ENCODE assay signal across 24 cellular contexts in genomic region chr10:110900983-110901382, GRCh38. TPM values are rescaled to one million over a fixed set of nuclear protein-coding genes. Genes with fewer than 3 reads are reported as not detected.
DNase-seq lines count a peak whose midpoint lies in the region; ATAC-seq, FAIRE-seq and TF ChIP-seq lines count a peak whose summit lies in the region.
"Had no signal": no experiment of that assay in that cellular context is flagged by ENCODE, and none has a peak within 500 bp of the region (broad histone marks: within the 10 kb centered on the region; RNA-seq: fewer than 3 reads in every experiment).

No MANE protein-coding gene starts in this region.

- FAIRE-seq in HepG2 (lab: Jason Lieb, UNC): no peak
- FAIRE-seq: GM19239, H1 had no signal

- H3K4me2 ChIP-seq in HepG2 (ENCODE audit: low read depth, low read length): no peak overlapping the region
- H3K4me2 ChIP-seq in IMR-90 (ENCODE audit: low read depth, low read length): no peak overlapping the region

- CTCF ChIA-PET in HepG2 (lab: Yijun Ruan, JAX; ENCODE audit: low intra/inter-chr PET ratio, low total read pairs): no interaction called here
- CTCF ChIA-PET in IMR-90 (lab: Yijun Ruan, JAX): interaction anchor here (1.6 kb wide), 1 partner anchor 10 kb away, joined by 4 read pairs; no protein-coding TSS in a partner anchor

- TF ChIP-seq EP300 in HepG2 (IDR thresholded peaks at IDR 0.05; ENCODE audit: low read depth in 2 of 2, low read length in 2 of 2): no peak
- no peak for TF ChIP-seq EP300 in HepG2 (CRISPR knock-in tag; IDR thresholded peaks at IDR 0.05; ENCODE audit: borderline replicate concordance)

- no peak overlapping the region for H3K23ac ChIP-seq in IMR-90 (ENCODE audit: low read depth, low read length)

- no peak overlapping the region for H2AK9ac ChIP-seq in IMR-90 (replicated peaks; ENCODE audit: low read depth, low read length, poor library complexity)

- WGBS in HepG2 (ENCODE audit: low lambda C conversion rate): 100% methylated on average over 2 of the region's 2 CpGs
- 100% methylated on average over 1 of the region's 2 CpGs for WGBS in right lobe of liver (ENCODE audit: insufficient coverage, low coverage, low lambda C conversion rate, missing lambda C conversion rate)
- WGBS in IMR-90 (ENCODE audit: extremely low coverage in 2 of 2, insufficient read length in 1 of 2), 2 experiments: no CpG with 5 or more reads among the region's 2 CpGs
- WGBS in body of pancreas, 2 donors: 31 to 39% methylated on average over 2 of the region's 2 CpGs

- POLR2A ChIA-PET in HepG2 (lab: Yijun Ruan, JAX): interaction anchor here (3.1 kb wide), 1 partner anchor 18 kb away, joined by 24 read pairs; the partner anchor contains the start of genes BBIP1 and SHOC2
- POLR2A ChIA-PET in IMR-90 (lab: Charles Lee; ENCODE audit: unreplicated experiment): no interaction called here

- peaks cover 12% of the 10 kb centered on the region for H3K4me1 ChIP-seq in HepG2 (ENCODE audit: insufficient read depth, low read length)
- peaks cover 0 to 8% (median 2%) of the 10 kb centered on the region in 4 donors for H3K4me1 ChIP-seq in right lobe of liver
- peaks cover 9% of the 10 kb centered on the region for H3K4me1 ChIP-seq in IMR-90 (ENCODE audit: control insufficient read depth, insufficient read depth, low read length)
- peaks cover 43% of the 10 kb centered on the region for H3K4me1 ChIP-seq in body of pancreas
- peaks cover 6% of the 10 kb centered on the region; the same call in 1 of the 2 replicates for H3K4me1 ChIP-seq in BE2C

- peak overlapping the region; percentile 18; the same call in 1 of the 2 replicates for H2BK20ac ChIP-seq in IMR-90 (ENCODE audit: low read depth, low read length)

- H3K18ac ChIP-seq in IMR-90 (ENCODE audit: low read depth, low read length): no peak overlapping the region

- H3K27me3 ChIP-seq in HepG2 (ENCODE audit: control insufficient read depth in 1 of 2, insufficient read depth in 2 of 2, low read length in 2 of 2): no peaks in the 10 kb centered on the region
- H3K27me3 ChIP-seq in right lobe of liver: no peaks in the 10 kb centered on the region
- no peaks in the 10 kb centered on the region for H3K27me3 ChIP-seq in IMR-90 (ENCODE audit: control insufficient read depth, insufficient read depth, low read length)
- H3K27me3 ChIP-seq in body of pancreas: no peaks in the 10 kb centered on the region
- H3K27me3 ChIP-seq in H7 (ENCODE audit: control insufficient read depth, insufficient read depth, low read length): no peaks in the 10 kb centered on the region
- no peaks in the 10 kb centered on the region for H3K27me3 ChIP-seq in BE2C
- H3K27me3 ChIP-seq: MG63 had no signal

- no peak overlapping the region for H2BK15ac ChIP-seq in IMR-90 (ENCODE audit: low read depth, low read length)

- ATAC-seq in HepG2: no peak
- no peak for ATAC-seq in right lobe of liver
- no peak for ATAC-seq in IMR-90 (ENCODE audit: low read depth)
- ATAC-seq in body of pancreas: peak; percentile 21
- ATAC-seq in HG03135 (IDR thresholded peaks at IDR 0.05; ENCODE audit: unreplicated experiment): no peak
- ATAC-seq: Panc1, Right ventricle myocardium inferior had no signal

- H3K56ac ChIP-seq in IMR-90 (ENCODE audit: extremely low read depth, insufficient read depth, low read length): no peak overlapping the region

- peaks cover 13 to 15% of the 10 kb centered on the region in 2 experiments; a peak in 3 of 4 replicates for H3K79me1 ChIP-seq in IMR-90 (ENCODE audit: low read depth in 1 of 2, low read length in 2 of 2)

- no peaks in the 10 kb centered on the region for H3K79me2 ChIP-seq in HepG2 (ENCODE audit: insufficient read depth, low read length)

- no peaks in the 10 kb centered on the region; the same call in 1 of the 2 replicates for H4K20me1 ChIP-seq in HepG2 (ENCODE audit: insufficient read depth, low read length)
- H4K20me1 ChIP-seq in IMR-90 (ENCODE audit: insufficient read depth, low read length): no peaks in the 10 kb centered on the region

- BruUV-seq in HepG2 (replicated peaks; lab: Mats Ljungman, UMichigan): no TSS peak
- BruUV-seq in IMR-90 (replicated peaks; lab: Mats Ljungman, UMichigan): no TSS peak

- H2AK5ac ChIP-seq in IMR-90 (ENCODE audit: low read depth, low read length): no peak overlapping the region

- H3K36me3 ChIP-seq in HepG2 (replicated peaks in 1 of 2; ENCODE audit: control insufficient read depth in 1 of 2, insufficient read depth in 2 of 2, low read length in 2 of 2): peaks cover 2 to 8% of the 10 kb centered on the region in 2 experiments
- H3K36me3 ChIP-seq in right lobe of liver: peaks cover 0 to 21% (median 0%) of the 10 kb centered on the region in 4 donors
- H3K36me3 ChIP-seq in IMR-90 (ENCODE audit: control insufficient read depth, insufficient read depth, low read length): peaks cover 13% of the 10 kb centered on the region
- H3K36me3 ChIP-seq in body of pancreas (replicated peaks in 1 of 2; ENCODE audit: insufficient read depth in 1 of 2, low read depth in 2 of 2): peaks cover 17 to 24% of the 10 kb centered on the region in 2 donors
- H3K36me3 ChIP-seq in H7 (replicated peaks; ENCODE audit: control insufficient read depth, insufficient read depth, low read length): no peaks in the 10 kb centered on the region; the same call in 1 of the 2 replicates
- H3K36me3 ChIP-seq in BE2C: peaks cover 9% of the 10 kb centered on the region

- H3K9ac ChIP-seq in HepG2 (ENCODE audit: insufficient read depth, low read depth, low read length) (no peak overlapping the region), IMR-90 (ENCODE audit: low read depth, low read length) (no peak overlapping the region)

- TF ChIP-seq POLR2A in HepG2 (IDR thresholded peaks at IDR 0.05; ENCODE audit: insufficient read depth in 1 of 2, low read depth in 2 of 2, low read length in 2 of 2): no peak
- TF ChIP-seq POLR2A in right lobe of liver (IDR thresholded peaks at IDR 0.05): no peak
- TF ChIP-seq POLR2A in IMR-90 (IDR thresholded peaks at IDR 0.05; ENCODE audit: low read depth, low read length): no peak
- TF ChIP-seq POLR2A in body of pancreas (IDR thresholded peaks at IDR 0.05): no peak

- H3K4me3 ChIP-seq in HepG2 (replicated peaks in 1 of 3; ENCODE audit: insufficient read depth in 1 of 3, low read depth in 2 of 3, low read length in 3 of 3): no peak overlapping the region
- H3K4me3 ChIP-seq in right lobe of liver: no peak overlapping the region
- no peak overlapping the region for H3K4me3 ChIP-seq in IMR-90 (ENCODE audit: insufficient read depth, low read depth, low read length)
- H3K4me3 ChIP-seq in body of pancreas: no peak overlapping the region
- no peak overlapping the region for H3K4me3 ChIP-seq in H7 (ENCODE audit: insufficient read depth, low read depth, low read length)
- no peak overlapping the region for H3K4me3 ChIP-seq in BE2C (ENCODE audit: low read depth, low read length)
- H3K4me3 ChIP-seq: MG63 had no signal

- TF ChIP-seq RAD21 in HepG2 (CRISPR knock-in tag; IDR thresholded peaks at IDR 0.05) (no peak), IMR-90 (IDR thresholded peaks at IDR 0.05; ENCODE audit: low read length) (no peak)

- DNase-seq in HepG2 (ENCODE audit: low spot score) (no peak), right lobe of liver (no peak), IMR-90 (no peak), body of pancreas (peak in 1 of 4 donors; percentile 33), H7 (no peak), BE2C (no peak)
- DNase-seq: ACHN, COR-L47, DMS 273 treated with DMSO at 0.1 percent for 48 hours, DND-41, Karpas-422, MG63, NCI-H1048, NCI-H1436, NCI-H2081, NCI-H2171 treated with DMSO at 0.1 percent for 48 hours, NCI-H446, NCI-H69 had no signal

- in situ Hi-C loops in HepG2 (cut with HindIII; ENCODE audit: extremely low pct_ligation_motif_present, low pct_unique_long_range_greater_than_20kb) (loop anchor here (5.0 kb wide), 1 partner anchor 94 kb away; no protein-coding TSS in a partner anchor), IMR-90 (cut with MboI; ENCODE audit: low sequenced_read_pairs) (no loop called here)

- H2AFZ ChIP-seq in HepG2 (ENCODE audit: low read length): no peak overlapping the region
- H2AFZ ChIP-seq in IMR-90 (replicated peaks; ENCODE audit: low read length, poor library complexity): no peak overlapping the region

- H3K9me3 ChIP-seq in HepG2 (ENCODE audit: low read length) (no peaks in the 10 kb centered on the region), right lobe of liver (no peaks in the 10 kb centered on the region), IMR-90 (ENCODE audit: control insufficient read depth, insufficient read depth, low read length) (no peaks in the 10 kb centered on the region), body of pancreas (no peaks in the 10 kb centered on the region), BE2C (no peaks in the 10 kb centered on the region)
- H3K9me3 ChIP-seq: MG63 had no signal

- no peak overlapping the region for H4K8ac ChIP-seq in IMR-90 (ENCODE audit: low read depth in 2 of 2, low read length in 2 of 2)

- H3K27ac ChIP-seq in HepG2 (ENCODE audit: extremely low read length, insufficient read depth, low read length): no peak overlapping the region
- H3K27ac ChIP-seq in right lobe of liver: no peak overlapping the region
- no peak overlapping the region for H3K27ac ChIP-seq in IMR-90 (ENCODE audit: insufficient read depth, low read length)
- peak overlapping the region in 2 of 4 donors; percentile 20 to 34 for H3K27ac ChIP-seq in body of pancreas
- H3K27ac ChIP-seq: C4-2B had no signal

- no peak overlapping the region for H3K4ac ChIP-seq in IMR-90 (ENCODE audit: low read depth, low read length)

- H3K9me1 ChIP-seq in IMR-90 (ENCODE audit: insufficient read depth, low read length): peaks cover 7% of the 10 kb centered on the region; the same call in 1 of the 2 replicates

- H2BK120ac ChIP-seq in IMR-90 (ENCODE audit: low read depth, low read length): no peak overlapping the region

- H3K14ac ChIP-seq in IMR-90 (replicated peaks; ENCODE audit: low read depth, low read length): no peak overlapping the region

- dilution Hi-C loops in IMR-90 (cut with HindIII; ENCODE audit: low sequenced_read_pairs, unreplicated experiment): no loop called here

- intact Hi-C loops in HepG2 (cut with micrococcal nuclease; ENCODE audit: unreplicated experiment) (no loop called here), right lobe of liver (cut with DNase I) (loop anchor here in 1 of 2 donors (10.0 kb wide), 1 partner anchor 156 kb away; no protein-coding TSS in a partner anchor), IMR-90 (cut with micrococcal nuclease) (no loop called here), body of pancreas (cut with DNase I) (loop anchor here (5.0 kb wide), 1 partner anchor 614 kb away; no protein-coding TSS in a partner anchor)

- no peak overlapping the region for H4K91ac ChIP-seq in IMR-90 (ENCODE audit: insufficient read depth, low read depth, low read length)

- no peak overlapping the region for H4K5ac ChIP-seq in IMR-90 (ENCODE audit: low read depth, low read length)

- no peak overlapping the region for H2BK5ac ChIP-seq in IMR-90 (ENCODE audit: low read depth, low read length, poor library complexity, severe bottlenecking)

- TF ChIP-seq CTCF in HepG2 (CRISPR knock-in tag; IDR thresholded peaks at IDR 0.05) (no peak), right lobe of liver (IDR thresholded peaks at IDR 0.05) (no peak), IMR-90 (conservative IDR thresholded peaks at IDR 0.05; ENCODE audit: low read depth, low read length) (no peak), body of pancreas (IDR thresholded peaks at IDR 0.05) (no peak), BE2C (IDR thresholded peaks at IDR 0.05; ENCODE audit: low read depth, low read length) (no peak)

RNA-seq across cellular contexts. Expression of gene BBIP1, which starts 18.0 kb away (rescaled TPM):
- total RNA-seq in HepG2 (2016; rRNA removed; fragmentation: Illumina TruSeq; extraction: Trizol): 24.1 and 28.9 TPM in 2 replicates
- total RNA-seq in HepG2 (2016; cell fraction: cytosol; rRNA removed; fragmentation: Illumina TruSeq; extraction: Trizol; ENCODE audit: low read depth): 17.3 and 20.0 TPM in 2 replicates
- 19.7 and 29.5 TPM in 2 replicates for total RNA-seq in HepG2 (2016; cell fraction: insoluble cytoplasmic fraction; rRNA removed; fragmentation: Illumina TruSeq; extraction: Trizol)
- 32.7 and 33.9 TPM in 2 replicates for total RNA-seq in HepG2 (2016; cell fraction: membrane; rRNA removed; fragmentation: Illumina TruSeq; extraction: Trizol)
- total RNA-seq in HepG2 (2016; cell fraction: nucleus; rRNA removed; fragmentation: Illumina TruSeq; extraction: Trizol): 16.5 and 17.2 TPM in 2 replicates
- polyA plus RNA-seq in HepG2 (2011; rRNA removed): 12.2 and 18.3 TPM in 2 replicates
- 5.5 and 7.5 TPM in 2 replicates for polyA plus RNA-seq in HepG2 (2011; cell fraction: cytosol; rRNA removed)
- 12.1 and 13.9 TPM in 2 replicates for polyA plus RNA-seq in HepG2 (2011; cell fraction: nucleus; rRNA removed)
- polyA plus RNA-seq in HepG2 (2012): 19.6 and 27.5 TPM in 2 replicates
- 21.3 and 22.3 TPM in 2 replicates for polyA plus RNA-seq in HepG2 (2016; cell fraction: cytosol; fragmentation: Illumina TruSeq; extraction: Trizol; ENCODE audit: low read depth)
- 30.5 and 34.8 TPM in 2 replicates for polyA plus RNA-seq in HepG2 (2016; cell fraction: insoluble cytoplasmic fraction; fragmentation: Illumina TruSeq; extraction: Trizol; ENCODE audit: low read depth)
- polyA plus RNA-seq in HepG2 (2016; cell fraction: membrane; fragmentation: Illumina TruSeq; extraction: Trizol; ENCODE audit: low read depth): 27.9 and 29.7 TPM in 2 replicates
- 21.6 and 32.5 TPM in 2 replicates for polyA plus RNA-seq in HepG2 (2016; cell fraction: nucleus; fragmentation: Illumina TruSeq; extraction: Trizol; ENCODE audit: insufficient read depth, low read depth)
- 3.9 and 7.4 TPM in 2 replicates for polyA minus RNA-seq in HepG2 (2011; rRNA and poly(A)+ RNA removed; ENCODE audit: low replicate concordance)
- polyA minus RNA-seq in HepG2 (2011; cell fraction: cytosol; rRNA and poly(A)+ RNA removed): 6.7 and 7.0 TPM in 2 replicates
- 30.1 and 40.0 TPM in 2 replicates for polyA minus RNA-seq in HepG2 (2011; cell fraction: nucleus; rRNA and poly(A)+ RNA removed)
- total RNA-seq in right lobe of liver: 10 to 100 TPM in 5 of 6 experiments, 1 to 10 TPM in 1; 9.4 to 15.7 (median 11.5) TPM
- total RNA-seq in IMR-90 (2012; rRNA removed): 17.4 and 21.7 TPM in 2 replicates
- polyA plus RNA-seq in IMR-90 (2012; rRNA removed): 14.4 and 19.9 TPM in 2 replicates
- 1.6 and 2.9 TPM in 2 replicates for polyA plus RNA-seq in IMR-90 (2012; cell fraction: cytosol; rRNA removed)
- polyA plus RNA-seq in IMR-90 (2012; cell fraction: nucleus; rRNA removed; ENCODE audit: low replicate concordance): 2.9 and 37.6 TPM in 2 replicates
- 10 to 100 TPM in 1 of 2 donors, 1 to 10 TPM in 1; 2.0 to 22.3 TPM for total RNA-seq in body of pancreas
- 15.9 and 24.1 TPM in 2 replicates for total RNA-seq in H7 (2014; rRNA removed; shearing (Covaris generic))
- polyA plus RNA-seq in BE2C (2012; ENCODE audit: insufficient read depth, insufficient read length, low read depth): 15.2 TPM

RNA-seq across cellular contexts. Expression of gene SHOC2, which starts 18.4 kb away (rescaled TPM):
- total RNA-seq in HepG2 (2016; rRNA removed; fragmentation: Illumina TruSeq; extraction: Trizol) (25.5 and 44.4 TPM in 2 replicates), right lobe of liver (10 to 100 TPM; 16.0 to 28.6 (median 22.2) TPM), IMR-90 (2012; rRNA removed) (47.5 TPM in 2 replicates), body of pancreas (10 to 100 TPM; 24.1 to 26.0 TPM)
- 33.4 and 34.4 TPM in 2 replicates for total RNA-seq in HepG2 (2016; cell fraction: cytosol; rRNA removed; fragmentation: Illumina TruSeq; extraction: Trizol; ENCODE audit: low read depth)
- total RNA-seq in HepG2 (2016; cell fraction: insoluble cytoplasmic fraction; rRNA removed; fragmentation: Illumina TruSeq; extraction: Trizol): 24.6 and 39.6 TPM in 2 replicates
- total RNA-seq in HepG2 (2016; cell fraction: membrane; rRNA removed; fragmentation: Illumina TruSeq; extraction: Trizol): 39.5 and 52.4 TPM in 2 replicates
- total RNA-seq in HepG2 (2016; cell fraction: nucleus; rRNA removed; fragmentation: Illumina TruSeq; extraction: Trizol): 23.1 and 27.2 TPM in 2 replicates
- polyA plus RNA-seq in HepG2 (2011; rRNA removed) (8.0 and 8.6 TPM in 2 replicates), IMR-90 (2012; rRNA removed) (10.8 and 13.4 TPM in 2 replicates)
- 3.7 and 6.8 TPM in 2 replicates for polyA plus RNA-seq in HepG2 (2011; cell fraction: cytosol; rRNA removed)
- 2.9 and 3.6 TPM in 2 replicates for polyA plus RNA-seq in HepG2 (2011; cell fraction: nucleus; rRNA removed)
- 11.5 and 12.7 TPM in 2 replicates for polyA plus RNA-seq in HepG2 (2012)
- 2.5 and 2.6 TPM in 2 replicates for polyA plus RNA-seq in HepG2 (2016; cell fraction: cytosol; fragmentation: Illumina TruSeq; extraction: Trizol; ENCODE audit: low read depth)
- 27.0 and 31.6 TPM in 2 replicates for polyA plus RNA-seq in HepG2 (2016; cell fraction: insoluble cytoplasmic fraction; fragmentation: Illumina TruSeq; extraction: Trizol; ENCODE audit: low read depth)
- 10.5 and 11.0 TPM in 2 replicates for polyA plus RNA-seq in HepG2 (2016; cell fraction: membrane; fragmentation: Illumina TruSeq; extraction: Trizol; ENCODE audit: low read depth)
- 13.1 and 13.4 TPM in 2 replicates for polyA plus RNA-seq in HepG2 (2016; cell fraction: nucleus; fragmentation: Illumina TruSeq; extraction: Trizol; ENCODE audit: insufficient read depth, low read depth)
- polyA minus RNA-seq in HepG2 (2011; rRNA and poly(A)+ RNA removed; ENCODE audit: low replicate concordance): 8.5 and 16.0 TPM in 2 replicates
- 17.3 and 24.5 TPM in 2 replicates for polyA minus RNA-seq in HepG2 (2011; cell fraction: cytosol; rRNA and poly(A)+ RNA removed)
- 56.1 and 58.2 TPM in 2 replicates for polyA minus RNA-seq in HepG2 (2011; cell fraction: nucleus; rRNA and poly(A)+ RNA removed)
- polyA plus RNA-seq in IMR-90 (2012; cell fraction: cytosol; rRNA removed): 2.1 and 3.7 TPM in 2 replicates
- 0.90 and 10.5 TPM in 2 replicates for polyA plus RNA-seq in IMR-90 (2012; cell fraction: nucleus; rRNA removed; ENCODE audit: low replicate concordance)
- 17.5 and 19.3 TPM in 2 replicates for total RNA-seq in H7 (2014; rRNA removed; shearing (Covaris generic))
- 20.7 TPM for polyA plus RNA-seq in BE2C (2012; ENCODE audit: insufficient read depth, insufficient read length, low read depth)

RNA-seq across cellular contexts. Expression of gene PDCD4, which starts 29.3 kb away (rescaled TPM):
- total RNA-seq in HepG2 (2016; rRNA removed; fragmentation: Illumina TruSeq; extraction: Trizol): 56.2 and 92.8 TPM in 2 replicates
- 16.2 and 22.3 TPM in 2 replicates for total RNA-seq in HepG2 (2016; cell fraction: cytosol; rRNA removed; fragmentation: Illumina TruSeq; extraction: Trizol; ENCODE audit: low read depth)
- 63.2 and 84.9 TPM in 2 replicates for total RNA-seq in HepG2 (2016; cell fraction: insoluble cytoplasmic fraction; rRNA removed; fragmentation: Illumina TruSeq; extraction: Trizol)
- 12.3 and 13.7 TPM in 2 replicates for total RNA-seq in HepG2 (2016; cell fraction: membrane; rRNA removed; fragmentation: Illumina TruSeq; extraction: Trizol)
- 30.6 and 42.1 TPM in 2 replicates for total RNA-seq in HepG2 (2016; cell fraction: nucleus; rRNA removed; fragmentation: Illumina TruSeq; extraction: Trizol)
- polyA plus RNA-seq in HepG2 (2011; rRNA removed): 22.4 and 22.8 TPM in 2 replicates
- 7.6 and 12.9 TPM in 2 replicates for polyA plus RNA-seq in HepG2 (2011; cell fraction: cytosol; rRNA removed)
- polyA plus RNA-seq in HepG2 (2011; cell fraction: nucleus; rRNA removed): 8.4 and 13.8 TPM in 2 replicates
- 50.1 and 77.6 TPM in 2 replicates for polyA plus RNA-seq in HepG2 (2012)
- 2.7 and 4.0 TPM in 2 replicates for polyA plus RNA-seq in HepG2 (2016; cell fraction: cytosol; fragmentation: Illumina TruSeq; extraction: Trizol; ENCODE audit: low read depth)
- 112 and 113 TPM in 2 replicates for polyA plus RNA-seq in HepG2 (2016; cell fraction: insoluble cytoplasmic fraction; fragmentation: Illumina TruSeq; extraction: Trizol; ENCODE audit: low read depth)
- polyA plus RNA-seq in HepG2 (2016; cell fraction: membrane; fragmentation: Illumina TruSeq; extraction: Trizol; ENCODE audit: low read depth): 9.3 and 9.7 TPM in 2 replicates
- polyA plus RNA-seq in HepG2 (2016; cell fraction: nucleus; fragmentation: Illumina TruSeq; extraction: Trizol; ENCODE audit: insufficient read depth, low read depth): 58.0 and 60.5 TPM in 2 replicates
- polyA minus RNA-seq in HepG2 (2011; rRNA and poly(A)+ RNA removed; ENCODE audit: low replicate concordance): 3.8 and 12.7 TPM in 2 replicates
- polyA minus RNA-seq in HepG2 (2011; cell fraction: cytosol; rRNA and poly(A)+ RNA removed): 19.9 and 36.2 TPM in 2 replicates
- polyA minus RNA-seq in HepG2 (2011; cell fraction: nucleus; rRNA and poly(A)+ RNA removed): 50.6 and 51.0 TPM in 2 replicates
- 100 to 1,000 TPM in 1 of 6 experiments, 10 to 100 TPM in 5; 10.8 to 105 (median 32.5) TPM for total RNA-seq in right lobe of liver
- 10.9 and 46.9 TPM in 2 replicates for total RNA-seq in IMR-90 (2012; rRNA removed)
- 42.7 and 49.7 TPM in 2 replicates for polyA plus RNA-seq in IMR-90 (2012; rRNA removed)
- 4.3 and 6.9 TPM in 2 replicates for polyA plus RNA-seq in IMR-90 (2012; cell fraction: cytosol; rRNA removed)
- polyA plus RNA-seq in IMR-90 (2012; cell fraction: nucleus; rRNA removed; ENCODE audit: low replicate concordance): 1.7 and 24.9 TPM in 2 replicates
- 100 to 1,000 TPM; 332 to 458 TPM for total RNA-seq in body of pancreas
- 9.0 and 17.4 TPM in 2 replicates for total RNA-seq in H7 (2014; rRNA removed; shearing (Covaris generic))
- 30.0 TPM for polyA plus RNA-seq in BE2C (2012; ENCODE audit: insufficient read depth, insufficient read length, low read depth)
